ENCODE assay signal across 19 cellular contexts in the genomic region with DNA sequence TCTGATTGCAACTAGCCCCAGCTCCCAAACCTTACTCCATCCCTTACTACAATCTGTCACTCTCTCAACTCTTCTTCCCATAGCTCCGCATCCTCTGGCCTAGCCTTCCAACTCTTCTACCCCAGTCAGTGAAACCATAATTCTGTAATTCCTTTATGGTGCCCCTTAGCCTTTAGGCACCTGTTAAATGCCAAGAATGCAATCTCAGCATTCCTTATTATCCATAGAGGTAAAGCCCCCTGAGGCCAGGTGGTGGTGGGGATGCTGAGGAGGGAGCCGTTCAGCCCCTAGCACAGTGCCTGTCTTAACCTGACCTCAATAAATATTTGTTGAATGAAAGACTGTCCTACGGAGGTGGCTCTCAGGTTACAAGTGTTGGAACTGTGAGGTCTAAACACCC. TPM values are rescaled to one million over a fixed set of nuclear protein-coding genes. Genes with fewer than 3 reads are reported as not detected.
"Had no signal": no experiment of that assay in that cellular context is flagged by ENCODE, and none has a peak within 500 bp of the region (broad histone marks: within the 10 kb centered on the region; RNA-seq: fewer than 3 reads in every experiment).

No MANE protein-coding gene starts in this region.

- H3K36me3 ChIP-seq: pancreas had no signal

- H3K4me1 ChIP-seq: pancreas had no signal

- H3K27me3 ChIP-seq: pancreas had no signal

- H3K36me3 Mint-ChIP-seq: naive B cell, T-cell had no signal

- H3K9me3 ChIP-seq: pancreas, SK-N-SH had no signal

- H3K27ac ChIP-seq: pancreas had no signal

- H3K27ac Mint-ChIP-seq: activated naive CD8-positive, alpha-beta T cell treated with anti-CD3 and anti-CD28 coated beads, Interleukin-2, amount 50 U/mL, for 24 hours; activated T-helper 17 cell treated with anti-CD3 and anti-CD28 coated beads, Interleukin-2, amount 50 U/mL, for 72 hours; naive B cell; stimulated activated naive CD8-positive, alpha-beta T cell treated with anti-CD3 and anti-CD28 coated beads, Interleukin-15, Interleukin-2, amounts not matched to agents 100 ng/mL and 50 ng/mL, for 24 hours; T-cell had no signal

- ATAC-seq: activated naive CD8-positive, alpha-beta T cell treated with anti-CD3 and anti-CD28 coated beads, Interleukin-2, amount 50 U/mL, for 24 hours; activated T-helper 17 cell treated with anti-CD3 and anti-CD28 coated beads, Interleukin-2, amount 50 U/mL, for 72 hours; esophagus mucosa; pancreas; T-cell had no signal

- H3K4me1 Mint-ChIP-seq: activated naive CD8-positive, alpha-beta T cell treated with anti-CD3 and anti-CD28 coated beads, Interleukin-2, amount 50 U/mL, for 24 hours; activated T-helper 17 cell treated with anti-CD3 and anti-CD28 coated beads, Interleukin-2, amount 50 U/mL, for 72 hours; T-cell had no signal

- H3K4me3 ChIP-seq: pancreas had no signal

- H3K9me3 Mint-ChIP-seq: activated naive CD8-positive, alpha-beta T cell treated with anti-CD3 and anti-CD28 coated beads, Interleukin-2, amount 50 U/mL, for 24 hours; activated T-helper 17 cell treated with anti-CD3 and anti-CD28 coated beads, Interleukin-2, amount 50 U/mL, for 72 hours; naive B cell; stimulated activated naive CD8-positive, alpha-beta T cell treated with anti-CD3 and anti-CD28 coated beads, Interleukin-15, Interleukin-2, amounts not matched to agents 100 ng/mL and 50 ng/mL, for 24 hours; T-cell had no signal

- H3K4me3 Mint-ChIP-seq: activated naive CD8-positive, alpha-beta T cell treated with anti-CD3 and anti-CD28 coated beads, Interleukin-2, amount 50 U/mL, for 24 hours; activated T-helper 17 cell treated with anti-CD3 and anti-CD28 coated beads, Interleukin-2, amount 50 U/mL, for 72 hours; naive B cell; stimulated activated naive CD8-positive, alpha-beta T cell treated with anti-CD3 and anti-CD28 coated beads, Interleukin-15, Interleukin-2, amounts not matched to agents 100 ng/mL and 50 ng/mL, for 24 hours; T-cell had no signal

- DNase-seq: activated CD4-positive, alpha-beta T cell treated with anti-CD3 and anti-CD28 coated beads, Interleukin-2, amount 50 U/mL, for 4 hours; activated CD4-positive, CD25-positive, alpha-beta regulatory T cell treated with anti-CD3 and anti-CD28 coated beads, Interleukin-2, amount 50 U/mL, for 72 hours; activated naive CD4-positive, alpha-beta T cell treated with Interleukin-2 at 50 U/mL for 16 hours; activated naive CD8-positive, alpha-beta T cell treated with anti-CD3 and anti-CD28 coated beads, Interleukin-2, amount 50 U/mL, for 24 hours; activated T-cell treated with anti-CD3 and anti-CD28 coated beads for 4 hours; glutamatergic neuron; mammary epithelial cell; naive B cell; SK-N-SH; small intestine; stimulated activated CD4-positive, alpha-beta T cell treated with anti-CD3 and anti-CD28 coated beads, Interleukin-4, amount 100 ng/mL, for 4 hours; stimulated activated CD8-positive, alpha-beta memory T cell treated with anti-CD3 and anti-CD28 coated beads, Interleukin-4, amount 100 ng/mL, for 48 hours; T-cell; T-helper 9 cell had no signal

RNA-seq across cellular contexts. Expression of gene ATP1A2, which starts 14.0 kb away (rescaled TPM):
- total RNA-seq: activated T-helper 17 cell treated with anti-CD3 and anti-CD28 coated beads, Interleukin-2, amount 50 U/mL, for 72 hours; fibroblast of villous mesenchyme had no signal
- polyA plus RNA-seq: mammary epithelial cell had no signal

RNA-seq across cellular contexts. Expression of gene ATP1A4, which starts 21.8 kb away (rescaled TPM):
- total RNA-seq: esophagus mucosa, fibroblast of villous mesenchyme, pancreas, T-cell had no signal
- polyA plus RNA-seq: mammary epithelial cell, pancreas, SK-N-SH had no signal

RNA-seq across cellular contexts. Expression of gene KCNJ9, which starts 48.2 kb away (rescaled TPM):
- total RNA-seq: esophagus mucosa, fibroblast of villous mesenchyme, mammary epithelial cell, pancreas, T-cell had no signal
- polyA plus RNA-seq: mammary epithelial cell had no signal

RNA-seq across cellular contexts. Expression of gene KCNJ10, which starts 59.6 kb away (rescaled TPM):
- total RNA-seq: activated T-helper 17 cell treated with anti-CD3 and anti-CD28 coated beads, Interleukin-2, amount 50 U/mL, for 72 hours; esophagus mucosa; fibroblast of villous mesenchyme; mammary epithelial cell had no signal
- polyA plus RNA-seq: mammary epithelial cell, SK-N-SH had no signal
